1 cellular context compared by ENCODE assay signal in genomic region chr3:65951836-65952505, GRCh38.
A peak's percentile ranks its signal among the peaks of the same experiment; 100 is the strongest.
TF ChIP-seq lines count a peak whose summit lies in the region.

No MANE protein-coding gene starts in this region.

TF ChIP-seq in HepG2, 621 proteins besides CTCF, POLR2A, EP300 and RAD21 (continued from another document):
- TF ChIP-seq HNF1B (CRISPR knock-in tag; IDR thresholded peaks at IDR 0.05) (no peak), FOXA3 (CRISPR knock-in tag; IDR thresholded peaks at IDR 0.05) (peak; percentile 25; the same call in 1 of the 2 replicates), SMAD9 (CRISPR knock-in tag; IDR thresholded peaks at IDR 0.05) (no peak), ZNF407 (CRISPR knock-in tag; IDR thresholded peaks at IDR 0.05; ENCODE audit: not compliant biosample characterization) (no peak), RARA (CRISPR knock-in tag; IDR thresholded peaks at IDR 0.05) (peak; percentile 39; the same call in 1 of the 2 replicates), HOMEZ (CRISPR knock-in tag; IDR thresholded peaks at IDR 0.05; ENCODE audit: low read depth) (peak; percentile 52; the same call in 1 of the 2 replicates), ASH2L (IDR thresholded peaks at IDR 0.05; ENCODE audit: insufficient read length, low read depth, low read length) (no peak), MIXL1 (CRISPR knock-in tag; IDR thresholded peaks at IDR 0.05) (peak; percentile 18; the same call in 1 of the 2 replicates), ZKSCAN5 (CRISPR knock-in tag; IDR thresholded peaks at IDR 0.05) (no peak), ZXDC (CRISPR knock-in tag; IDR thresholded peaks at IDR 0.05) (no peak), ZNF619 (CRISPR knock-in tag; IDR thresholded peaks at IDR 0.05) (no peak), GABPA (IDR thresholded peaks at IDR 0.05; ENCODE audit: low read depth, low read length) (no peak), GABPA (CRISPR knock-in tag; IDR thresholded peaks at IDR 0.05; ENCODE audit: low read depth) (peak; percentile 33; the same call in 1 of the 2 replicates), ZBTB21 (CRISPR knock-in tag; IDR thresholded peaks at IDR 0.05) (no peak)
